In genomic region chr6:150336708-150337107, GRCh38 we compare ENCODE assay signal across 24 cellular contexts. TPM values are rescaled to one million over a fixed set of nuclear protein-coding genes. Genes with fewer than 3 reads are reported as not detected.
"Had no signal": no experiment of that assay in that cellular context is flagged by ENCODE, and none has a peak within 500 bp of the region (broad histone marks: within the 10 kb centered on the region; RNA-seq: fewer than 3 reads in every experiment).

No MANE protein-coding gene starts in this region.

- H3K27me3 ChIP-seq: body of pancreas, neural progenitor cell, testis, vagina had no signal

- H3K4me1 ChIP-seq: body of pancreas, left ventricle myocardium inferior, neural progenitor cell, spleen, testis, vagina had no signal

- H3K27ac ChIP-seq: body of pancreas, left ventricle myocardium inferior, neural progenitor cell, spleen, testis, vagina had no signal

- DNase-seq: activated CD4-positive, alpha-beta memory T cell treated with anti-CD3 and anti-CD28 coated beads, Interleukin-2, amount 10 ng/mL, durations not matched to agents 7 days and 5 days; activated CD4-positive, alpha-beta T cell treated with anti-CD3 and anti-CD28 coated beads for 48 hours; activated effector memory CD4-positive, alpha-beta T cell treated with anti-CD3 and anti-CD28 coated beads, Interleukin-2, amount 50 U/mL, for 16 hours; activated naive CD4-positive, alpha-beta T cell treated with anti-CD3 and anti-CD28 coated beads, Interleukin-2, amount 10 ng/mL, durations not matched to agents 7 days and 5 days; activated T-cell treated with anti-CD3 and anti-CD28 coated beads for 4 hours; body of pancreas; central memory CD4-positive, alpha-beta T cell; effector memory CD4-positive, alpha-beta T cell; hippocampal formation; left ventricle myocardium inferior; naive thymus-derived CD8-positive, alpha-beta T cell; retina; spleen; stimulated activated CD4-positive, alpha-beta T cell treated with anti-CD3 and anti-CD28 coated beads, Interleukin-4, amount 100 ng/mL, for 1 hour; stimulated activated naive CD4-positive, alpha-beta T cell; testis had no signal

- ATAC-seq: body of pancreas; naive thymus-derived CD8-positive, alpha-beta T cell had no signal

- H3K36me3 ChIP-seq: left ventricle myocardium inferior, neural progenitor cell, spleen, vagina had no signal

- H2AFZ ChIP-seq: neural progenitor cell had no signal

- H3K9ac ChIP-seq: neural progenitor cell had no signal

- H3K4me3 ChIP-seq: body of pancreas, left ventricle myocardium inferior, neural progenitor cell, spleen, testis, vagina had no signal

- H3K9me3 ChIP-seq: body of pancreas, left ventricle myocardium inferior, spleen, testis, vagina had no signal

- H3K4me2 ChIP-seq: neural progenitor cell had no signal

- FAIRE-seq: colon, frontal cortex had no signal

RNA-seq across cellular contexts. Expression of gene IYD, which starts 32.1 kb away (rescaled TPM):
- total RNA-seq: activated CD4-positive, alpha-beta memory T cell treated with anti-CD3 and anti-CD28 coated beads, Interleukin-2, amount 10 ng/mL, durations not matched to agents 7 days and 5 days; dermis microvascular lymphatic vessel endothelial cell; esophagus mucosa; frontal cortex; left ventricle myocardium inferior; mesothelial cell of epicardium; naive thymus-derived CD8-positive, alpha-beta T cell; osteocyte; spleen; vagina had no signal
- polyA plus RNA-seq: naive thymus-derived CD8-positive, alpha-beta T cell; spleen had no signal
